ENCODE assay signal across 6 cellular contexts in the genomic region with DNA sequence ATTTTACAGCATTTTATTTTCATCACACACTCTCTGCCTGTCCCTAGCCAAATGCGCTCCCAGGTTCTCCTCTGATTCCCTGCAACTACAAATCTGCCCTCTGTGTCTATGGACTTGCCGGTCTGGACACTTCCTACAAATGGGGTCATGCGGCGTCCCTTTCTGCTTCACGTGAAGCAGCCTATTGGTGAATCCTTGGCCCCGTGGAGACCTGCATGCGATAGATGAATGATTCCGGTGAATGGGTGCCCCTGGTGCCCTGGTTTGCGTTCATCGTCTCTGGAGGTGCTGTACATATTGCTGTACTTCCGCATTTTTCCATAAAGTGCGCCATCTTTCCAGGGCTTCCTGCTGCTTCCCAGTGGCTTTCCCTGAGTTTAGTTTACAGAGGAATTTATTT.
"Had no signal": no experiment of that assay in that cellular context is flagged by ENCODE, and none has a peak within 500 bp of the region (broad histone marks: within the 10 kb centered on the region; RNA-seq: fewer than 3 reads in every experiment).

No MANE protein-coding gene starts in this region.

- H3K27ac Mint-ChIP-seq: GM23338, H9 had no signal

- H3K4me2 ChIP-seq: GM23338 had no signal

- H3K4me3 ChIP-seq: GM23338, K562 had no signal

- H3K9me3 Mint-ChIP-seq: GM23338 had no signal

- H2AFZ ChIP-seq: GM23338 had no signal

- DNase-seq: H9, HCEC 1CT, IMR-90, KG1 had no signal

- H3K4me3 Mint-ChIP-seq: GM23338, H9 had no signal
